ENCODE assay signal across 14 cellular contexts in genomic region chr9:129676970-129677369, GRCh38. TPM values are rescaled to one million over a fixed set of nuclear protein-coding genes. Genes with fewer than 3 reads are reported as not detected.
A peak's percentile ranks its signal among the peaks of the same experiment; 100 is the strongest.
DNase-seq lines count a peak whose midpoint lies in the region; ATAC-seq and TF ChIP-seq lines count a peak whose summit lies in the region.
"Had no signal": no experiment of that assay in that cellular context is flagged by ENCODE, and none has a peak within 500 bp of the region (broad histone marks: within the 10 kb centered on the region; RNA-seq: fewer than 3 reads in every experiment).

No MANE protein-coding gene starts in this region.

- TF ChIP-seq CTCF in heart right ventricle (IDR thresholded peaks at IDR 0.05) (no peak), thoracic aorta (IDR thresholded peaks at IDR 0.05) (peak; percentile 14)

- no peak overlapping the region for H3K4me3 Mint-ChIP-seq in CD4-positive, alpha-beta memory T cell
- H3K4me3 Mint-ChIP-seq: activated B cell treated with CpG ODN at 0.5 μM for 24 hours, naive B cell had no signal

- no peak overlapping the region for H3K9ac ChIP-seq in SK-N-MC (ENCODE audit: insufficient read length)

- WGBS in heart right ventricle, 2 donors: 54 to 63% methylated on average over 12 of the region's 12 CpGs

- POLR2A ChIA-PET in CD4-positive, alpha-beta memory T cell (lab: Charles Lee; ENCODE audit: partially characterized antibody): no interaction called here

- peaks cover 7 to 20% of the 10 kb centered on the region in 2 donors for H3K27me3 Mint-ChIP-seq in CD4-positive, alpha-beta memory T cell

- intact Hi-C loops in heart right ventricle (cut with DNase I): no loop called here
- intact Hi-C loops in CD4-positive, alpha-beta memory T cell (cut with micrococcal nuclease): no loop called here

- peak in 7 of 8 donors; percentile 18 to 72 (median 41) for ATAC-seq in heart right ventricle
- no peak for ATAC-seq in thoracic aorta (ENCODE audit: insufficient number of reproducible peaks, low FRiP score, low read depth)

- peaks cover 0 to 3% (median 0%) of the 10 kb centered on the region in 9 donors for H3K4me1 ChIP-seq in heart right ventricle
- H3K4me1 ChIP-seq in thoracic aorta (ENCODE audit: control insufficient read depth in 1 of 2, low read depth in 2 of 2): peaks cover 2 to 66% of the 10 kb centered on the region in 2 donors
- H3K4me1 ChIP-seq in CD4-positive, alpha-beta memory T cell (ENCODE audit: insufficient read depth, low read length): no peaks in the 10 kb centered on the region
- H3K4me1 ChIP-seq: Caco-2 had no signal

- H3K9me3 ChIP-seq in SK-N-MC (ENCODE audit: low read depth, low read length): no peaks in the 10 kb centered on the region
- no peaks in the 10 kb centered on the region for H3K9me3 ChIP-seq in heart right ventricle
- no peaks in the 10 kb centered on the region for H3K9me3 ChIP-seq in thoracic aorta
- H3K9me3 ChIP-seq in CD4-positive, alpha-beta memory T cell (ENCODE audit: control insufficient read depth in 1 of 2, low read length in 2 of 2): no peaks in the 10 kb centered on the region
- H3K9me3 ChIP-seq: Caco-2 had no signal

- H3K27ac Mint-ChIP-seq in CD4-positive, alpha-beta memory T cell: no peak overlapping the region
- H3K27ac Mint-ChIP-seq: activated B cell treated with CpG ODN at 0.5 μM for 24 hours had no signal

- H3K27me3 ChIP-seq in H7 (ENCODE audit: control insufficient read depth, insufficient read depth, low read length) (no peaks in the 10 kb centered on the region), heart right ventricle (peaks cover 0 to 34% (median 13%) of the 10 kb centered on the region in 7 donors), thoracic aorta (replicated peaks; ENCODE audit: insufficient read depth) (no peaks in the 10 kb centered on the region)
- H3K27me3 ChIP-seq in CD4-positive, alpha-beta memory T cell (ENCODE audit: insufficient read depth, low read length): no peaks in the 10 kb centered on the region

- no peaks in the 10 kb centered on the region for H3K4me1 Mint-ChIP-seq in CD4-positive, alpha-beta memory T cell
- H3K4me1 Mint-ChIP-seq: activated B cell treated with CpG ODN at 0.5 μM for 24 hours, naive B cell had no signal

- peak; percentile 74 for DNase-seq in H7
- DNase-seq in SK-N-MC (ENCODE audit: low read depth, low spot score): no peak
- no peak for DNase-seq in heart right ventricle
- no peak for DNase-seq in thoracic aorta (ENCODE audit: low spot score)
- DNase-seq in NCI-H1436 (lab: John Stamatoyannopoulos, UW): no peak
- no peak for DNase-seq in CD4-positive, alpha-beta memory T cell
- no peak for DNase-seq in COR-L47 (lab: John Stamatoyannopoulos, UW)
- DNase-seq: activated B cell treated with CpG ODN at 0.5 μM for 24 hours, activated T-cell treated with anti-CD3 and anti-CD28 coated beads for 4 hours, Caco-2, dermis blood vessel endothelial cell, kidney, naive B cell, NCI-H446 treated with DMSO at 0.1 percent for 48 hours had no signal

- no peak overlapping the region for H3K4me3 ChIP-seq in H7 (ENCODE audit: insufficient read depth, low read depth, low read length)
- 0 out of 2 replicates have a peak overlapping the region, but pooled peaks have one; percentile 14 for H3K4me3 ChIP-seq in SK-N-MC
- H3K4me3 ChIP-seq in heart right ventricle: no peak overlapping the region
- no peak overlapping the region for H3K4me3 ChIP-seq in thoracic aorta
- no peak overlapping the region for H3K4me3 ChIP-seq in CD4-positive, alpha-beta memory T cell (ENCODE audit: low read length in 2 of 2)

- no peaks in the 10 kb centered on the region for H3K36me3 ChIP-seq in H7 (replicated peaks; ENCODE audit: control insufficient read depth, insufficient read depth, low read length)
- H3K36me3 ChIP-seq in SK-N-MC (ENCODE audit: insufficient read depth, low read length): peaks cover 16% of the 10 kb centered on the region
- H3K36me3 ChIP-seq in heart right ventricle: no peaks in the 10 kb centered on the region
- H3K36me3 ChIP-seq in thoracic aorta: no peaks in the 10 kb centered on the region
- no peaks in the 10 kb centered on the region for H3K36me3 ChIP-seq in CD4-positive, alpha-beta memory T cell (ENCODE audit: insufficient read depth, low read length)

- H3K36me3 Mint-ChIP-seq in CD4-positive, alpha-beta memory T cell: no peaks in the 10 kb centered on the region
- H3K36me3 Mint-ChIP-seq: naive B cell had no signal

- H3K9me3 Mint-ChIP-seq in CD4-positive, alpha-beta memory T cell: no peaks in the 10 kb centered on the region
- H3K9me3 Mint-ChIP-seq: activated B cell treated with CpG ODN at 0.5 μM for 24 hours, naive B cell had no signal

- CTCF ChIA-PET in CD4-positive, alpha-beta memory T cell (lab: Charles Lee; ENCODE audit: partially characterized antibody): no interaction called here

- H3K27ac ChIP-seq in SK-N-MC (peak overlapping the region; percentile 91), heart right ventricle (peak overlapping the region in 2 of 10 donors; percentile 22 to 37), thoracic aorta (peak overlapping the region; percentile 31 to 36)
- H3K27ac ChIP-seq in CD4-positive, alpha-beta memory T cell (ENCODE audit: low read depth, low read length): no peak overlapping the region

RNA-seq across cellular contexts. Expression of gene PRRX2, which starts 11.5 kb away (rescaled TPM):
- total RNA-seq in H7 (2014; rRNA removed; shearing (Covaris generic)): 10.8 and 12.7 TPM in 2 replicates
- total RNA-seq in heart right ventricle (1 to 10 TPM in 2 of 10 donors, under 1 TPM in 8; 0.21 to 1.2 (median 0.45) TPM), thoracic aorta (10 to 100 TPM; 42.0 to 66.1 TPM)
- 1 to 10 TPM in 1 of 2 donors, under 1 TPM in 1; 0.29 to 3.0 TPM for polyA plus RNA-seq in heart right ventricle
- total RNA-seq in CD4-positive, alpha-beta memory T cell: not detected
- polyA plus RNA-seq in CD4-positive, alpha-beta memory T cell: not detected
- total RNA-seq: activated B cell treated with CpG ODN at 0.5 μM for 24 hours, Caco-2 had no signal

RNA-seq across cellular contexts. Expression of gene ASB6, which starts 35.0 kb away (rescaled TPM):
- total RNA-seq in H7 (2014; rRNA removed; shearing (Covaris generic)): 19.2 and 20.9 TPM in 2 replicates
- total RNA-seq in heart right ventricle (10 to 100 TPM in 2 of 10 donors, 1 to 10 TPM in 8; 6.2 to 11.8 (median 9.0) TPM), thoracic aorta (10 to 100 TPM; 23.0 to 31.0 TPM)
- polyA plus RNA-seq in heart right ventricle: 10 to 100 TPM in 1 of 2 donors, 1 to 10 TPM in 1; 9.2 to 11.2 TPM
- 10 to 100 TPM; 33.0 to 33.1 TPM for total RNA-seq in CD4-positive, alpha-beta memory T cell
- polyA plus RNA-seq in CD4-positive, alpha-beta memory T cell: 10 to 100 TPM; 17.3 to 29.7 TPM

RNA-seq across cellular contexts. Expression of gene NTMT1, which starts 51.0 kb away (rescaled TPM):
- total RNA-seq in H7 (2014; rRNA removed; shearing (Covaris generic)): 71.2 and 80.5 TPM in 2 replicates
- total RNA-seq in heart right ventricle (10 to 100 TPM; 54.0 to 84.2 (median 61.9) TPM), thoracic aorta (10 to 100 TPM; 16.9 to 27.2 TPM)
- 100 to 1,000 TPM in 1 of 2 donors, 10 to 100 TPM in 1; 60.9 to 123 TPM for polyA plus RNA-seq in heart right ventricle
- 10 to 100 TPM; 45.0 to 45.3 TPM for total RNA-seq in CD4-positive, alpha-beta memory T cell
- polyA plus RNA-seq in CD4-positive, alpha-beta memory T cell: 10 to 100 TPM; 48.4 to 55.1 TPM

RNA-seq across cellular contexts. Expression of gene C9orf50, which starts 56.1 kb away (rescaled TPM):
- total RNA-seq in H7 (2014; rRNA removed; shearing (Covaris generic)): not detected in 2 replicates
- total RNA-seq in heart right ventricle: not detected
- not detected for polyA plus RNA-seq in heart right ventricle
- not detected for total RNA-seq in thoracic aorta
- total RNA-seq in CD4-positive, alpha-beta memory T cell: not detected
- not detected for polyA plus RNA-seq in CD4-positive, alpha-beta memory T cell
- total RNA-seq: activated B cell treated with CpG ODN at 0.5 μM for 24 hours, Caco-2, dermis blood vessel endothelial cell had no signal
